Comparison of ENCODE assay signal across 8 cellular contexts in the genomic region with DNA sequence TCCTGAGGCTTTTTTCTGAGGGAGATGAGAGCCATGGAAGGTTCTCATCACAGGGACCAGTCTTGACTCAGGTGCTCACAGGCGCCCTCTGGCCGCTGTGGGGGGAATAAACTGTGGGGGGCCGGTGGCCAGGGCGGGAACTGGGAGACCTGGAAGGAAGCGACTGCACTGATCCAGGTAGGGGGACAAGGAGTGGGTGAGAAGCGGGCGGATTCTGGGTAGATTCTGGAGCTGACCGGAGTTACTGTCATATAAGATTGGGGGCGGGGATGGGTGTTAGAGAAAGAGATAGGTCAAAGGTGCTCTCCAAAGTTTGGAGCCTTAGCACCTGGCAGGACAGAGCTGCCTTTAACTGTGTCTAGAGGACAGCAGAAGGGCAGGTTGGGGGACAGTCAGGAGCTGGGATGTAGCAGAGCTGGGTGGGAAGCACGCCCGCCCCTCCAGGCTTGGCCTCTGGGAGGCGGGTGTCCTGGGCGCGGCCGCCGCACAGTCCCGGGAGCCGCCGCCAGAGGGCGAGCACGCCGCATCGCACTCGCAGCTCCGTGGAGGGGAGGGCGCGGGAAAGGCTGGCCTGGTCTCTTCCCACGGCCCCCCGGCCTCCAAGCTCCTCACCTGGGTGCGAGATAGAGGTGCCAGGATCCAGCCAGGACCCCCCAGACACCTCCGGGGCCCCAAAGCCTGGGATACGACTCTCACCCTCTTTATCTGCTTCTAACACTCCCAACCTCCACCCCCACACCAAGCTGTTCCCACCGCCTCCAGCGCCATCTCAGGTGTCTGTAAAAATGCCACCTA. TPM values are rescaled to one million over a fixed set of nuclear protein-coding genes. Genes with fewer than 3 reads are reported as not detected.
A peak's percentile ranks its signal among the peaks of the same experiment; 100 is the strongest.
DNase-seq lines count a peak whose midpoint lies in the region; FAIRE-seq and TF ChIP-seq lines count a peak whose summit lies in the region.

No MANE protein-coding gene starts in this region.

- no peaks in the 10 kb centered on the region for H3F3A ChIP-seq in OCI-LY1 (ENCODE audit: insufficient read depth, low read length)

- peak overlapping the region; percentile 85 for H3K4me2 ChIP-seq in OCI-LY1 (ENCODE audit: low read length)

- H2AFZ ChIP-seq in OCI-LY1 (ENCODE audit: low read length): peak overlapping the region; percentile 67

- FAIRE-seq in HTR-8/SVneo (lab: Jason Lieb, UNC): peak; percentile 76

- no peaks in the 10 kb centered on the region for H4K20me1 ChIP-seq in OCI-LY1 (ENCODE audit: insufficient read depth, low read length)

- H3K27ac ChIP-seq in OCI-LY1 (ENCODE audit: low read depth, low read length, poor library complexity, severe bottlenecking): no peak overlapping the region

- H3K27me3 ChIP-seq in OCI-LY1 (ENCODE audit: insufficient read depth, low read length) (0 out of 2 replicates have a peak, but pooled peaks cover 2% of the 10 kb centered on the region), mucosa of stomach (ENCODE audit: control insufficient read depth, insufficient read depth, low read length) (no peaks in the 10 kb centered on the region)

- peak overlapping the region; percentile 71 for H3K9ac ChIP-seq in OCI-LY1 (ENCODE audit: low read length)
- H3K9ac ChIP-seq in mucosa of stomach (ENCODE audit: low read length): peak overlapping the region; percentile 8

- H3K4me3 ChIP-seq in OCI-LY1 (ENCODE audit: low read depth, low read length, poor library complexity, severe bottlenecking) (peak overlapping the region; percentile 57), epithelial cell of proximal tubule (ENCODE audit: low read depth, low read length) (peak overlapping the region; percentile 68), mucosa of stomach (ENCODE audit: low read length) (no peak overlapping the region)

- no peaks in the 10 kb centered on the region for H3K4me1 ChIP-seq in OCI-LY1 (ENCODE audit: insufficient read depth, low read length, severe bottlenecking)
- H3K4me1 ChIP-seq in mucosa of stomach (ENCODE audit: control insufficient read depth, insufficient read depth, low read length): no peaks in the 10 kb centered on the region

- H3K36me3 ChIP-seq in OCI-LY1 (ENCODE audit: insufficient read depth, low read length): no peaks in the 10 kb centered on the region
- no peaks in the 10 kb centered on the region for H3K36me3 ChIP-seq in mucosa of stomach (ENCODE audit: control insufficient read depth, insufficient read depth, low read length)

- no peaks in the 10 kb centered on the region for H3K79me2 ChIP-seq in OCI-LY1 (ENCODE audit: insufficient read depth, low read length)

- DNase-seq in NCI-H345 (lab: John Stamatoyannopoulos, UW) (peak; percentile 44), NCI-H345 treated with DMSO at 0.1 percent for 48 hours (lab: John Stamatoyannopoulos, UW; ENCODE audit: unreplicated experiment) (no peak), HTR-8/SVneo (ENCODE audit: insufficient read length, low spot score) (peak; percentile 85), activated T-cell treated with anti-CD3 and anti-CD28 coated beads for 24 hours (ENCODE audit: low read depth) (peak; percentile 79), epithelial cell of proximal tubule (ENCODE audit: low read depth) (no peak)
- peak; percentile 57 to 62 for DNase-seq in stimulated activated CD8-positive, alpha-beta memory T cell treated with anti-CD3 and anti-CD28 coated beads, Interleukin-4, amount 100 ng/mL, for 4 hours (ENCODE audit: low read depth in 2 of 2, low spot score in 1 of 2)

- TF ChIP-seq CTCF in OCI-LY1 (IDR thresholded peaks at IDR 0.05; ENCODE audit: low read length) (peak; percentile 84), epithelial cell of proximal tubule (conservative IDR thresholded peaks at IDR 0.05; ENCODE audit: low read depth, low read length) (peak; percentile 78)

- no peaks in the 10 kb centered on the region for H3K9me3 ChIP-seq in OCI-LY1 (ENCODE audit: low read length)
- H3K9me3 ChIP-seq in mucosa of stomach (ENCODE audit: control insufficient read depth, low read length): no peaks in the 10 kb centered on the region

- H3K9me2 ChIP-seq in OCI-LY1 (ENCODE audit: low read depth, low read length): no peaks in the 10 kb centered on the region

RNA-seq across cellular contexts. Expression of a gene that starts 4.2 kb away (rescaled TPM):
- 0.06 and 0.07 TPM in 2 replicates for total RNA-seq in epithelial cell of proximal tubule

RNA-seq across cellular contexts. Expression of a gene that starts 8.2 kb away (rescaled TPM):
- total RNA-seq in epithelial cell of proximal tubule: 87.2 and 105 TPM in 2 replicates

RNA-seq across cellular contexts. Expression of a gene that starts 19.6 kb away (rescaled TPM):
- total RNA-seq in epithelial cell of proximal tubule: 108 and 129 TPM in 2 replicates

RNA-seq across cellular contexts. Expression of a gene that starts 26.8 kb away (rescaled TPM):
- total RNA-seq in epithelial cell of proximal tubule: 1,613 and 1,812 TPM in 2 replicates

RNA-seq across cellular contexts. Expression of a gene that starts 30.1 kb away (rescaled TPM):
- total RNA-seq in epithelial cell of proximal tubule: 1.7 TPM in 1 of 2 replicates, not detected in the other

Comparison
In these comparisons a context has a peak if more than half of its experiments do, and no peak if none do; other contexts are left out.
1. DNase-seq: peak in NCI-H345 (single experiment), HTR-8/SVneo (single experiment), activated T-cell treated with anti-CD3 and anti-CD28 coated beads for 24 hours (single experiment) and stimulated activated CD8-positive, alpha-beta memory T cell treated with anti-CD3 and anti-CD28 coated beads, Interleukin-4, amount 100 ng/mL, for 4 hours (2 of 2); none in NCI-H345 treated with DMSO at 0.1 percent for 48 hours (single experiment) and epithelial cell of proximal tubule (single experiment).